ENCODE assay signal across 9 cellular contexts in the genomic region with DNA sequence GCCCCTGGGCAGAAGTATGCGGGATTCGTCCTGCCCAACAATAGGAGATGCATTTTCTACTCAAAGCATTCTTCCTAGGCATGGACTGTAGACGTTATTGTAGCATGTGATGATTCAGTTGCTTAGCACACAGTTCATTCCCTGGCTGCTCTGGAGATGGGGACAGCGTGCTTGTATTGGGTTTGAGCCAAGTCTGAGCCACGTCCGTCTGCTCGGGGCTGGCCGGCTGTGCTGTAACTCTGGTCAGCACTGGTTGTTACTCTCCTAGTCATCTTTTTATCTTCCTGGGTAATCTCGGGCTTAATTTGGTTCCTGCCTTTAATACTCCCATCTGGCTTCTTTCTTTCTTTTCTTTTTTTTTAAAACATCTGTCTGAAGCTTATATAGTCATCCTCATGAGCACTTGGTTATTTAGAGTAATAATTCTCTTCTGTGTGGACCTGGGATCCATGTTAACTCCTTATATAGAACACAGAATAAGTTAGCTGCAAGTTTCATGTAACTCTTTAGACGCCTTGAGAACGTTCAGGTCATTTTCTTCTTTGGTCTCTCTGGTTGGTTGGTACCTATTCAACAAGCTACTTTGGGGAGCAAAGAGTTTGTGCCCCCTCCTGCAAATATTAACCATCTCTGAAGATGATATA.
DNase-seq lines count a peak whose midpoint lies in the region; ATAC-seq and TF ChIP-seq lines count a peak whose summit lies in the region.
"Had no signal": no experiment of that assay in that cellular context is flagged by ENCODE, and none has a peak within 500 bp of the region (broad histone marks: within the 10 kb centered on the region; RNA-seq: fewer than 3 reads in every experiment).

No MANE protein-coding gene starts in this region.

- H3K4me3 ChIP-seq in LNCaP clone FGC (ENCODE audit: low read depth, low read length) = no peak overlapping the region
- H3K4me3 ChIP-seq in brain microvascular endothelial cell (ENCODE audit: low read depth, low read length) = no peak overlapping the region
- H3K4me3 ChIP-seq in upper lobe of right lung = no peak overlapping the region
- no peak overlapping the region for H3K4me3 ChIP-seq in Caco-2 (ENCODE audit: low read depth, low read length)

- peaks cover 7% of the 10 kb centered on the region for H3K9me3 Mint-ChIP-seq in Caco-2 (ENCODE audit: unreplicated experiment)
- H3K9me3 Mint-ChIP-seq in naive thymus-derived CD8-positive, alpha-beta T cell = no peaks in the 10 kb centered on the region

- peak overlapping the region; percentile 100 for H3K27ac ChIP-seq in brain microvascular endothelial cell
- peak overlapping the region; percentile 20 for H3K27ac ChIP-seq in upper lobe of right lung

- H3K4me1 Mint-ChIP-seq in Caco-2 (ENCODE audit: low read depth, unreplicated experiment) = no peaks in the 10 kb centered on the region
- H3K4me1 Mint-ChIP-seq in naive thymus-derived CD8-positive, alpha-beta T cell = no peaks in the 10 kb centered on the region

- intact Hi-C loops in upper lobe of right lung (cut with DNase I) = no loop called here
- intact Hi-C loops in Caco-2 (cut with micrococcal nuclease; ENCODE audit: unreplicated experiment) = no loop called here

- no peaks in the 10 kb centered on the region for H3K9me3 ChIP-seq in upper lobe of right lung
- H3K9me3 ChIP-seq in Caco-2 = no peaks in the 10 kb centered on the region

- POLR2A ChIA-PET in Caco-2 (lab: Charles Lee) = no interaction called here
- POLR2A ChIA-PET in naive thymus-derived CD8-positive, alpha-beta T cell (lab: Charles Lee) = no interaction called here

- no peak overlapping the region for H3K27ac Mint-ChIP-seq in Caco-2 (ENCODE audit: unreplicated experiment)
- H3K27ac Mint-ChIP-seq in naive thymus-derived CD8-positive, alpha-beta T cell = no peak overlapping the region

- no TSS peak for BruUV-seq in Caco-2 (replicated peaks; lab: Mats Ljungman, UMichigan)

- DNase-seq in LNCaP clone FGC (ENCODE audit: low read depth) (peak; percentile 13), brain microvascular endothelial cell (peak; percentile 99), kidney glomerular epithelial cell (lab: John Stamatoyannopoulos, UW) (peak; percentile 99), upper lobe of right lung (peak; percentile 74), Caco-2 (no peak)
- DNase-seq in naive thymus-derived CD8-positive, alpha-beta T cell = no peak
- DNase-seq: stimulated activated CD4-positive, alpha-beta T cell treated with anti-CD3 and anti-CD28 coated beads, Interleukin-4, amount 100 ng/mL, for 1 hour had no signal

- H3K4me3 Mint-ChIP-seq in Caco-2 (ENCODE audit: unreplicated experiment) = no peak overlapping the region
- no peak overlapping the region for H3K4me3 Mint-ChIP-seq in naive thymus-derived CD8-positive, alpha-beta T cell

- H3K27me3 Mint-ChIP-seq in Caco-2 (ENCODE audit: insufficient read depth, unreplicated experiment) = no peaks in the 10 kb centered on the region
- H3K27me3 Mint-ChIP-seq in naive thymus-derived CD8-positive, alpha-beta T cell = peaks cover 0 to 4% (median 0%) of the 10 kb centered on the region in 5 donors

- TF ChIP-seq CTCF in LNCaP clone FGC (IDR thresholded peaks at IDR 0.05; ENCODE audit: control insufficient read depth, extremely low read depth, insufficient read depth) (no peak), brain microvascular endothelial cell (IDR thresholded peaks at IDR 0.05; ENCODE audit: low read depth, low read length, missing control alignments) (no peak), upper lobe of right lung (IDR thresholded peaks at IDR 0.05) (no peak), Caco-2 (IDR thresholded peaks at IDR 0.05; ENCODE audit: insufficient read depth in 1 of 2, low read depth in 1 of 2, low read length in 1 of 2, severe bottlenecking in 1 of 2, unreplicated experiment in 1 of 2) (no peak)

- no peaks in the 10 kb centered on the region for H3K36me3 Mint-ChIP-seq in Caco-2 (ENCODE audit: insufficient read depth, unreplicated experiment)
- H3K36me3 Mint-ChIP-seq in naive thymus-derived CD8-positive, alpha-beta T cell = no peaks in the 10 kb centered on the region

- in situ Hi-C loops in brain microvascular endothelial cell (cut with HindIII; ENCODE audit: low pct_ligation_motif_present, low sequenced_read_pairs) = no loop called here

- H3K27me3 ChIP-seq in brain microvascular endothelial cell (replicated peaks) = no peaks in the 10 kb centered on the region
- no peaks in the 10 kb centered on the region for H3K27me3 ChIP-seq in upper lobe of right lung
- no peaks in the 10 kb centered on the region for H3K27me3 ChIP-seq in Caco-2 (replicated peaks; ENCODE audit: control insufficient read depth, insufficient read depth, low read length)

- CTCF ChIA-PET in Caco-2 (lab: Charles Lee) = no interaction called here

- peak; percentile 96 for ATAC-seq in upper lobe of right lung
- ATAC-seq in GM21737 (IDR thresholded peaks at IDR 0.05; ENCODE audit: unreplicated experiment) = no peak
- no peak for ATAC-seq in HG02571 (IDR thresholded peaks at IDR 0.05; ENCODE audit: unreplicated experiment)
- no peak for ATAC-seq in naive thymus-derived CD8-positive, alpha-beta T cell

- H3K36me3 ChIP-seq in brain microvascular endothelial cell (replicated peaks) (no peaks in the 10 kb centered on the region), upper lobe of right lung (no peaks in the 10 kb centered on the region), Caco-2 (ENCODE audit: control insufficient read depth, insufficient read depth, low read length) (no peaks in the 10 kb centered on the region)

- H3K4me1 ChIP-seq in upper lobe of right lung (no peaks in the 10 kb centered on the region), Caco-2 (no peaks in the 10 kb centered on the region)

Comparison
In these comparisons a context has a peak if more than half of its experiments do, and no peak if none do; other contexts are left out.
1. DNase-seq: peak in LNCaP clone FGC (single experiment), brain microvascular endothelial cell (single experiment), kidney glomerular epithelial cell (single experiment) and upper lobe of right lung (single experiment); none in Caco-2 (0 of 2) and naive thymus-derived CD8-positive, alpha-beta T cell (0 of 10).